Comparison of ENCODE assay signal across 15 cellular contexts in genomic region chr4:137474711-137475301, GRCh38. TPM values are rescaled to one million over a fixed set of nuclear protein-coding genes. Genes with fewer than 3 reads are reported as not detected.
DNase-seq lines count a peak whose midpoint lies in the region; ATAC-seq, FAIRE-seq and TF ChIP-seq lines count a peak whose summit lies in the region.
"Had no signal": no experiment of that assay in that cellular context is flagged by ENCODE, and none has a peak within 500 bp of the region (broad histone marks: within the 10 kb centered on the region; RNA-seq: fewer than 3 reads in every experiment).

No MANE protein-coding gene starts in this region.

- no peaks in the 10 kb centered on the region for H3K27me3 Mint-ChIP-seq in astrocyte (ENCODE audit: low read depth, unreplicated experiment)

- H3K36me3 Mint-ChIP-seq in astrocyte (ENCODE audit: low read depth, unreplicated experiment) = no peaks in the 10 kb centered on the region

- intact Hi-C loops in transverse colon (cut with DNase I; ENCODE audit: low total_unique reads) = no loop called here

- H2AFZ ChIP-seq in astrocyte (ENCODE audit: low read depth, low read length) = no peak overlapping the region

- TF ChIP-seq CTCF in astrocyte (IDR thresholded peaks at IDR 0.05; ENCODE audit: insufficient read depth, low read depth, low read length) (no peak), transverse colon (IDR thresholded peaks at IDR 0.05) (no peak)

- no peak for TF ChIP-seq EP300 in transverse colon (IDR thresholded peaks at IDR 0.05; ENCODE audit: low read depth)

- FAIRE-seq in astrocyte (lab: Jason Lieb, UNC) = no peak
- FAIRE-seq: colon had no signal

- DNase-seq in COLO829 (ENCODE audit: low spot score) (peak; percentile 25), LHCN-M2 (ENCODE audit: low read depth) (peak; percentile 39), astrocyte (ENCODE audit: low read depth) (peak; percentile 25), mucosa of gallbladder (ENCODE audit: low spot score) (peak; percentile 25), retina (no peak), transverse colon (no peak)
- DNase-seq: NCI-H187, SIG-M5, tibial artery had no signal

- H3K9me3 ChIP-seq in astrocyte (ENCODE audit: insufficient read depth, low read depth, low read length) (no peaks in the 10 kb centered on the region), transverse colon (no peaks in the 10 kb centered on the region)
- H3K9me3 ChIP-seq: prostate gland, tibial artery had no signal

- no peak for TF ChIP-seq POLR2A in GM18505 (IDR thresholded peaks at IDR 0.05; ENCODE audit: borderline replicate concordance, extremely low read depth, insufficient read depth, insufficient read length)
- TF ChIP-seq POLR2A in transverse colon (IDR thresholded peaks at IDR 0.05) = no peak

- H3K79me2 ChIP-seq in astrocyte (ENCODE audit: insufficient read depth, low read length) = no peaks in the 10 kb centered on the region

- H3K27ac Mint-ChIP-seq in astrocyte (ENCODE audit: unreplicated experiment) = no peak overlapping the region

- H3K36me3 ChIP-seq in astrocyte (ENCODE audit: insufficient read depth, low read length) (no peaks in the 10 kb centered on the region), transverse colon (no peaks in the 10 kb centered on the region)
- H3K36me3 ChIP-seq: prostate gland, tibial artery had no signal

- no peak overlapping the region for H3K4me3 Mint-ChIP-seq in astrocyte (ENCODE audit: unreplicated experiment)

- H3K4me2 ChIP-seq in astrocyte (ENCODE audit: low read length) = no peak overlapping the region

- peaks cover 7% of the 10 kb centered on the region for H3K9me3 Mint-ChIP-seq in astrocyte (ENCODE audit: unreplicated experiment)

- WGBS in transverse colon (ENCODE audit: low coverage in 1 of 2), 2 donors = 11 to 23% methylated on average over 1 of the region's 1 CpG

- in situ Hi-C loops in transverse colon (cut with MboI; ENCODE audit: low pct_ligation_motif_present in 1 of 4, low pct_unique_long_range_greater_than_20kb in 1 of 4, low sequenced_read_pairs in 3 of 4) = no loop called here

- ATAC-seq in GM18505 (IDR thresholded peaks at IDR 0.05; ENCODE audit: unreplicated experiment) = no peak
- no peak for ATAC-seq in HG03039 (IDR thresholded peaks at IDR 0.05; ENCODE audit: unreplicated experiment)

- H3K27ac ChIP-seq in astrocyte (ENCODE audit: low read depth, low read length) (no peak overlapping the region), transverse colon (peak overlapping the region in 2 of 4 donors; percentile 2 to 15)
- H3K27ac ChIP-seq: HL-60, prostate gland, tibial artery had no signal

- H3K27me3 ChIP-seq in astrocyte (ENCODE audit: insufficient read depth, low read length) (no peaks in the 10 kb centered on the region), transverse colon (no peaks in the 10 kb centered on the region)
- H3K27me3 ChIP-seq: tibial artery had no signal

- no peaks in the 10 kb centered on the region for H3K4me1 ChIP-seq in astrocyte (ENCODE audit: insufficient read depth, low read length)
- H3K4me1 ChIP-seq in transverse colon = peaks cover 0 to 9% (median 0%) of the 10 kb centered on the region in 4 donors
- H3K4me1 ChIP-seq: prostate gland had no signal

- H3K4me1 Mint-ChIP-seq in astrocyte (ENCODE audit: low read depth, unreplicated experiment) = peaks cover 6% of the 10 kb centered on the region

- no peak overlapping the region for H3K9ac ChIP-seq in astrocyte (ENCODE audit: low read length)

- H4K20me1 ChIP-seq in astrocyte (ENCODE audit: insufficient read depth, low read length) = no peaks in the 10 kb centered on the region

- no peak overlapping the region for H3K4me3 ChIP-seq in astrocyte (ENCODE audit: insufficient read depth, low read depth, low read length)
- no peak overlapping the region for H3K4me3 ChIP-seq in transverse colon
- H3K4me3 ChIP-seq: lung, prostate gland, tibial artery had no signal

RNA-seq across cellular contexts. Expression of gene PCDH18, which starts 57.5 kb away (rescaled TPM):
- total RNA-seq in LHCN-M2 (2014; rRNA removed) (13.4 and 16.6 TPM in 2 replicates), astrocyte (4.6 and 4.9 TPM in 2 replicates), mucosa of gallbladder (23.7 TPM), transverse colon (10 to 100 TPM; 10.6 to 27.1 (median 20.8) TPM)
- polyA plus RNA-seq in LHCN-M2 (2012) = 2.8 TPM

Comparison
In these comparisons a context has a peak if more than half of its experiments do, and no peak if none do; other contexts are left out.
1. DNase-seq: peak in COLO829 (single experiment), LHCN-M2 (single experiment), astrocyte (single experiment) and mucosa of gallbladder (single experiment); none in retina (single experiment) and transverse colon (single experiment).